ENCODE assay signal across 8 cellular contexts in the genomic region with DNA sequence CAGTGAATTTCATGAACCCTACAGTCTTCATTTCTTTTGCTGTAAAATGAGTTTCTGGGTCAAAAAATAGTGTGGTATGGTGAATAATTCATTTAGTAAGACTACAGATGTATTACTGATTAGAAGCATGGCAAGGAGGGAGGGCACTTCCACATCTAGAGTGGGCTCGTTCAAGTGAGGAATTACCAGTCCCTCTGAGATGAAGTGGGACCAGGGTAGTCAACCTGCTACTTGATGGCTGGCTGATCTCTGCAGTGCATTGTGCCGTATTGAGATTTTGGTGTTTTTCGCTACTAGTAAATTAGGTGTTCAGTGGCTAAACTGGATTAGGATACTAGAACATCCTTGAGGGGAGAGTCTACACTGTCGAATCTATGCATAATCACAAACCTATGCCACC.
DNase-seq lines count a peak whose midpoint lies in the region; ATAC-seq and TF ChIP-seq lines count a peak whose summit lies in the region.

No MANE protein-coding gene starts in this region.

- no peaks in the 10 kb centered on the region for H3K27me3 Mint-ChIP-seq in effector memory CD8-positive, alpha-beta T cell

- H3K9me3 Mint-ChIP-seq in effector memory CD8-positive, alpha-beta T cell = no peaks in the 10 kb centered on the region

- H3K27ac Mint-ChIP-seq in effector memory CD8-positive, alpha-beta T cell = peak overlapping the region; percentile 41 to 54

- no peak for TF ChIP-seq POLR2A in GM18505 (IDR thresholded peaks at IDR 0.05; ENCODE audit: borderline replicate concordance, extremely low read depth, insufficient read depth, insufficient read length)

- H3K36me3 Mint-ChIP-seq in effector memory CD8-positive, alpha-beta T cell (ENCODE audit: insufficient read depth) = peaks cover 36% of the 10 kb centered on the region

- peaks cover 10 to 32% of the 10 kb centered on the region in 2 donors for H3K4me1 Mint-ChIP-seq in effector memory CD8-positive, alpha-beta T cell (ENCODE audit: low read depth in 2 of 2)

- no peak overlapping the region for H3K4me3 Mint-ChIP-seq in effector memory CD8-positive, alpha-beta T cell

- no peak for DNase-seq in effector memory CD8-positive, alpha-beta T cell
- DNase-seq in NCI-H2081 treated with DMSO at 0.1 percent for 48 hours (lab: John Stamatoyannopoulos, UW) = no peak
- DNase-seq in NOMO-1 treated with DMSO at 0.1 percent for 48 hours (lab: John Stamatoyannopoulos, UW; ENCODE audit: unreplicated experiment) = no peak
- no peak for DNase-seq in activated CD4-positive, CD25-positive, alpha-beta regulatory T cell (lab: John Stamatoyannopoulos, UW)
- no peak for DNase-seq in HK-2 (ENCODE audit: unreplicated experiment)

- ATAC-seq in GM18505 (IDR thresholded peaks at IDR 0.05; ENCODE audit: unreplicated experiment) (peak; percentile 67), GM21423 (IDR thresholded peaks at IDR 0.05; ENCODE audit: unreplicated experiment) (peak; percentile 47), HG03135 (IDR thresholded peaks at IDR 0.05; ENCODE audit: unreplicated experiment) (peak; percentile 56)
- ATAC-seq in effector memory CD8-positive, alpha-beta T cell (replicated peaks) = no peak
